In the genomic region with DNA sequence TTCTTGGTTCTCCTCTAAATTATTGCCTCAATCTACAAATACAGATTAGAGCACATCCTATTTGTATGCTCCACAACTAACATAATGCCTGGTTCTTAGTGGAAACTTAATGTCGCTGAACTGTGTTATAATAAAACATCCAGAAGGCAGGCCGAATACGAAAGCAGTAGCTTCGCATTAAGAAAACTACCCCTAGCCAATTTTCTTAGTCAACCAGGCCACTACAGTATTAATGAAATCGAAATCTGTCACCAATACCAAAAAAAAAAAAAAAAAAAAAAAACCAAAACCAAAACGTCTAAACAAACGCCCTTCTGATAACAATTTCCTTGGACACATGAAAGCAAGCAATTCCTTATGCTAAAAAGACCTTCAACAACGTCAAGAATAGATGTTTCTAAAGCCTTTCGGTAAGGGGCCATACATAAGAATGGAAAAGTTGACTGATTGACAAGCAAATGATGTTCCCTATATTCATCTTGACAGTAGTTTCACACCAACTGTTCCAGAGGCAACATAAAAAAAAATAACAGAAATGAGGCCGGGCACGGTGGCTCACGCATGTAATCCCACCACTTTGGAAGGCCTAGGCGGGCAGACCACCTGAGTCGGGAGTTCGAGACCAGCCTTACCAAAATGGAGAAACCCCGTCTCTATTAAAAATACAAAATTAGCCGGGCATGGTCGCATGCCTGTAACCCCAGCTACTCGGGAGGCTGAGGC, we compare ENCODE assay signal across 8 cellular contexts. TPM values are rescaled to one million over a fixed set of nuclear protein-coding genes. Genes with fewer than 3 reads are reported as not detected.
DNase-seq lines count a peak whose midpoint lies in the region; ATAC-seq and TF ChIP-seq lines count a peak whose summit lies in the region.

No MANE protein-coding gene starts in this region.

- peak overlapping the region; percentile 97 for H3K9ac ChIP-seq in skeletal muscle satellite cell (ENCODE audit: low read depth, low read length)

- DNase-seq in SIG-M5 treated with dmso at 0.1 percent for 504 hours (lab: John Stamatoyannopoulos, UW; ENCODE audit: unreplicated experiment) (peak; percentile 33), SIG-M5 (lab: John Stamatoyannopoulos, UW) (no peak), germinal center (ENCODE audit: low spot score) (peak; percentile 40), GM10248 (ENCODE audit: extremely low spot score) (no peak), HK-2 (ENCODE audit: unreplicated experiment) (no peak), NCI-H1694 (lab: John Stamatoyannopoulos, UW) (no peak)
- DNase-seq in activated CD8-positive, alpha-beta T cell treated with anti-CD3 and anti-CD28 coated beads for 36 hours: peak; percentile 26

- CTCF ChIA-PET in activated CD8-positive, alpha-beta T cell treated with anti-CD3 and anti-CD28 coated beads for 36 hours (lab: Charles Lee): no interaction called here
- CTCF ChIA-PET in GM10248 (lab: Yijun Ruan, JAX): interaction anchor here (1.0 to 1.7 kb wide), 4 partner anchors 10 to 94 kb away, joined by 3 to 6 read pairs (median 4); a partner anchor contains a TSS

- POLR2A ChIA-PET in activated CD8-positive, alpha-beta T cell treated with anti-CD3 and anti-CD28 coated beads for 36 hours (lab: Charles Lee): interaction anchor here (0.6 to 2.6 kb wide), 5 partner anchors 12 to 544 kb away, joined by 3 to 8 read pairs (median 3); a partner anchor contains a TSS
- POLR2A ChIA-PET in GM10248 (lab: Yijun Ruan, JAX): interaction anchor here (0.7 kb wide), 1 partner anchor 775 kb away, joined by 8 read pairs; no protein-coding TSS in a partner anchor

- H3K4me1 ChIP-seq in skeletal muscle satellite cell (ENCODE audit: control insufficient read depth, insufficient read depth, low read length): peaks cover 6% of the 10 kb centered on the region

- TF ChIP-seq CTCF in activated CD8-positive, alpha-beta T cell treated with anti-CD3 and anti-CD28 coated beads for 36 hours (IDR thresholded peaks at IDR 0.05): no peak
- TF ChIP-seq CTCF in GM10248 (IDR thresholded peaks at IDR 0.05; ENCODE audit: control extremely low read depth, extremely low read depth, low read depth, missing control alignments): no peak

- peak overlapping the region; percentile 87 for H3K4me2 ChIP-seq in skeletal muscle satellite cell (ENCODE audit: low read length)

- peaks cover 3% of the 10 kb centered on the region for H3K36me3 Mint-ChIP-seq in activated CD8-positive, alpha-beta T cell treated with anti-CD3 and anti-CD28 coated beads for 36 hours (ENCODE audit: low read depth)

- no peaks in the 10 kb centered on the region for H3K27me3 ChIP-seq in skeletal muscle satellite cell (ENCODE audit: control insufficient read depth, insufficient read depth, low read length)

- peak overlapping the region; percentile 95 for H3K4me3 ChIP-seq in skeletal muscle satellite cell (ENCODE audit: low read length)

- H3K27ac Mint-ChIP-seq in activated CD8-positive, alpha-beta T cell treated with anti-CD3 and anti-CD28 coated beads for 36 hours: peak overlapping the region; percentile 90

- no peaks in the 10 kb centered on the region for H3K9me3 ChIP-seq in skeletal muscle satellite cell (replicated peaks; ENCODE audit: low read length)

- H3K4me3 Mint-ChIP-seq in activated CD8-positive, alpha-beta T cell treated with anti-CD3 and anti-CD28 coated beads for 36 hours: peak overlapping the region; percentile 88

- H3K9me3 Mint-ChIP-seq in activated CD8-positive, alpha-beta T cell treated with anti-CD3 and anti-CD28 coated beads for 36 hours: no peaks in the 10 kb centered on the region

- H3K27me3 Mint-ChIP-seq in activated CD8-positive, alpha-beta T cell treated with anti-CD3 and anti-CD28 coated beads for 36 hours: no peaks in the 10 kb centered on the region

- H3K4me1 Mint-ChIP-seq in activated CD8-positive, alpha-beta T cell treated with anti-CD3 and anti-CD28 coated beads for 36 hours (ENCODE audit: low read depth): peaks cover 42% of the 10 kb centered on the region

- no peaks in the 10 kb centered on the region for H3K36me3 ChIP-seq in skeletal muscle satellite cell (ENCODE audit: insufficient read depth, low read length)

- ATAC-seq in activated CD8-positive, alpha-beta T cell treated with anti-CD3 and anti-CD28 coated beads for 36 hours: no peak

- intact Hi-C loops in activated CD8-positive, alpha-beta T cell treated with anti-CD3 and anti-CD28 coated beads for 36 hours (cut with micrococcal nuclease): loop anchor here (5.0 kb wide), 1 partner anchor 94 kb away; a partner anchor contains a TSS

RNA-seq across cellular contexts. Expression of a gene that starts 1.3 kb away (rescaled TPM):
- total RNA-seq in activated CD8-positive, alpha-beta T cell treated with anti-CD3 and anti-CD28 coated beads for 36 hours: 10 to 100 TPM; 10.1 to 13.1 TPM
- 9.2 and 18.0 TPM in 2 replicates for total RNA-seq in skeletal muscle satellite cell (2012; rRNA removed)

Comparison
In these comparisons a context has a peak if more than half of its experiments do, and no peak if none do; other contexts are left out.
1. DNase-seq: peak in SIG-M5 treated with dmso at 0.1 percent for 504 hours (single experiment), activated CD8-positive, alpha-beta T cell treated with anti-CD3 and anti-CD28 coated beads for 36 hours (single experiment) and germinal center (single experiment); none in SIG-M5 (single experiment), GM10248 (single experiment), HK-2 (single experiment) and NCI-H1694 (single experiment).